14 cellular contexts compared by ENCODE assay signal in the genomic region with DNA sequence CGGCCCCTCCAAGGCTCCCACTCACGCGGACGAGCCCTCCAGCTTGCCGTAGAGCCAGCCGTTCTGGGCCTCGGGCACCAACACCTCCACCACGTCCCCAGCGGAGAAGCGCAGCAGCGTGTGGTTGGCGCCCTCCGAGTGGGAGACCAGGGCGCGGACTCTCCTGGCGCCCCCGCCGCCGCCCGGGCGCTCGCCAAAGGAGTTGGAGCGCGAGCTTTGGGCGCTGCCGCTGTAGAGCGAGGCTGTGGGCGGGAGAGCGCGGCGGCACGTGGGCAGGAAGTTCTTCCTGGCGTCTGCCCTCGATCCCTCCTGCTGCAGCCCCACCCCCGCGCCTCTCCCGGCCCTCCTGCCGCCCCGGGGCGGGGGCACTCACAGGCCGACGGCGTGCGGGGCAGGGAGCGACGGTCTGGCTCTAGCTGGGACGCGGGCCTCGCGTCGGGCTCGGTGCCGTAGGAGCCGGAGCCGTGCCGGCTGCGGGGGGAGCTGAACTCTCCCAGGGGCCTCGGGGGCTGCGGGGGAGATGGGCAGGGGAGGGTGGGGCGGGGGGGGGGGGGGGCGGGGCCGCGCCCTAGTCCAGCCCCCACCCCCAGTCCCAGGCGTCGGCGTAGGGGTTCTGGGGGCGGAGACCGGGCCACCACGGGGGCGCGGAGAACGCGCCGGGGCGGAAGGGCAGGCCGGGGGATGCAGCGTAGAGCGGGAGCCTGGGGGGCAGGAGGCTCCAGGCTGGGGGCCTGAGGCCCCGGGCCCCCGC. TPM values are rescaled to one million over a fixed set of nuclear protein-coding genes. Genes with fewer than 3 reads are reported as not detected.
DNase-seq lines count a peak whose midpoint lies in the region; ATAC-seq and TF ChIP-seq lines count a peak whose summit lies in the region.
"Had no signal": no experiment of that assay in that cellular context is flagged by ENCODE, and none has a peak within 500 bp of the region (broad histone marks: within the 10 kb centered on the region; RNA-seq: fewer than 3 reads in every experiment).

No MANE protein-coding gene starts in this region.

- no peak overlapping the region for H3K27ac ChIP-seq in ACC112 (ENCODE audit: low read depth, low read length)
- peak overlapping the region in 1 of 4 donors; percentile 15 for H3K27ac ChIP-seq in esophagus squamous epithelium
- no peak overlapping the region for H3K27ac ChIP-seq in mesenchymal stem cell (ENCODE audit: low read length, poor library complexity, severe bottlenecking)
- H3K27ac ChIP-seq in thyroid gland: no peak overlapping the region

- H3K79me2 ChIP-seq in ACC112 (ENCODE audit: control insufficient read depth, insufficient read depth, low read length, unreplicated experiment): no peaks in the 10 kb centered on the region

- H2BK120ac ChIP-seq in mesenchymal stem cell (ENCODE audit: low read depth, low read length): no peak overlapping the region

- no peak overlapping the region for H2BK15ac ChIP-seq in mesenchymal stem cell (ENCODE audit: low read depth, poor library complexity, severe bottlenecking)

- TF ChIP-seq CTCF in esophagus squamous epithelium (IDR thresholded peaks at IDR 0.05) (no peak), thyroid gland (IDR thresholded peaks at IDR 0.05) (no peak)

- H3K9me3 ChIP-seq in esophagus squamous epithelium (no peaks in the 10 kb centered on the region), mesenchymal stem cell (ENCODE audit: control insufficient read depth, low read length) (no peaks in the 10 kb centered on the region), thyroid gland (no peaks in the 10 kb centered on the region)

- peak overlapping the region in 1 of 2 experiments; percentile 40 for H3K18ac ChIP-seq in mesenchymal stem cell (ENCODE audit: low read depth in 1 of 2, low read length in 2 of 2)

- no peaks in the 10 kb centered on the region for H3K79me1 ChIP-seq in mesenchymal stem cell (replicated peaks; ENCODE audit: low read length, poor library complexity, severe bottlenecking)

- no peak overlapping the region for H3K4ac ChIP-seq in mesenchymal stem cell (ENCODE audit: low read depth in 1 of 2, low read length in 2 of 2)

- DNase-seq in NCI-H226 (peak; percentile 14), esophagus squamous epithelium (lab: John Stamatoyannopoulos, UW) (no peak), mesenchymal stem cell (no peak), SW480 (ENCODE audit: low spot score) (no peak), thyroid gland (no peak), globus pallidus (ENCODE audit: low spot score) (no peak)
- DNase-seq: activated naive CD8-positive, alpha-beta T cell treated with anti-CD3 and anti-CD28 coated beads for 36 hours; effector memory CD4-positive, alpha-beta T cell; NCI-H2029 had no signal

- intact Hi-C loops in esophagus squamous epithelium (cut with DNase I) (no loop called here), thyroid gland (cut with DNase I) (no loop called here)

- no peak overlapping the region for H2AK5ac ChIP-seq in mesenchymal stem cell (ENCODE audit: low read length, severe bottlenecking)

- H2AFZ ChIP-seq in ACC112 (ENCODE audit: low read length, unreplicated experiment) (no peak overlapping the region), mesenchymal stem cell (ENCODE audit: low read depth, low read length) (no peak overlapping the region)

- WGBS in esophagus squamous epithelium, 2 donors: 0% methylated on average over 2 of the region's 80 CpGs; no CpG with 5 or more reads in 1 of the 2 donors
- WGBS in mesenchymal stem cell: 20% methylated on average over 39 of the region's 80 CpGs
- 3 to 60% methylated on average over 1 to 7 of the region's 80 CpGs for WGBS in thyroid gland, 2 donors

- no peak for ATAC-seq in GM18502 (IDR thresholded peaks at IDR 0.05; ENCODE audit: poor library complexity, unreplicated experiment)
- ATAC-seq: stimulated activated effector memory CD8-positive, alpha-beta T cell treated with anti-CD3 and anti-CD28 coated beads, Interleukin-12 subunit alpha, Interleukin-12 subunit beta, amount 100 ng/mL, for 72 hours had no signal

- H4K8ac ChIP-seq in mesenchymal stem cell (ENCODE audit: low read length): peak overlapping the region; percentile 13

- H3K23ac ChIP-seq in mesenchymal stem cell (ENCODE audit: low read length in 2 of 2): peak overlapping the region in 1 of 2 experiments; percentile 79

- H2BK5ac ChIP-seq in mesenchymal stem cell (ENCODE audit: low read depth, low read length, poor library complexity, severe bottlenecking): no peak overlapping the region

- no peak overlapping the region for H2BK12ac ChIP-seq in mesenchymal stem cell (ENCODE audit: low read length in 2 of 2)

- H3K36me3 ChIP-seq in ACC112 (ENCODE audit: insufficient read depth, low read length) (no peaks in the 10 kb centered on the region), esophagus squamous epithelium (peaks cover 0 to 5% (median 0%) of the 10 kb centered on the region in 3 donors), mesenchymal stem cell (ENCODE audit: control insufficient read depth in 1 of 2, insufficient read depth in 2 of 2, low read depth in 1 of 2, low read length in 2 of 2) (peaks cover 4 to 8% of the 10 kb centered on the region in 2 experiments), thyroid gland (no peaks in the 10 kb centered on the region)

- peak overlapping the region; percentile 75 for H3K4me3 ChIP-seq in ACC112 (ENCODE audit: low read depth, low read length)
- H3K4me3 ChIP-seq in esophagus squamous epithelium: peak overlapping the region; percentile 22 to 64 (median 34)
- H3K4me3 ChIP-seq in mesenchymal stem cell (ENCODE audit: insufficient read depth in 1 of 2, low read depth in 1 of 2, low read length in 2 of 2): peak overlapping the region in 1 of 2 experiments; percentile 70
- H3K4me3 ChIP-seq in thyroid gland (replicated peaks in 1 of 3): no peak overlapping the region

- H3K27me3 ChIP-seq in ACC112 (ENCODE audit: insufficient read depth, low read length) (no peaks in the 10 kb centered on the region), esophagus squamous epithelium (peaks cover 0 to 29% (median 2%) of the 10 kb centered on the region in 4 donors), mesenchymal stem cell (ENCODE audit: control insufficient read depth in 1 of 2, insufficient read depth in 1 of 2, low read length in 2 of 2) (peaks cover 4 to 9% of the 10 kb centered on the region in 2 experiments), thyroid gland (no peaks in the 10 kb centered on the region)

- no peak overlapping the region for H4K91ac ChIP-seq in mesenchymal stem cell (ENCODE audit: low read length)

- H3K4me1 ChIP-seq in ACC112 (ENCODE audit: control insufficient read depth, insufficient read depth, low read length, unreplicated experiment) (peaks cover 4% of the 10 kb centered on the region), esophagus squamous epithelium (peaks cover 7 to 18% (median 14%) of the 10 kb centered on the region in 3 donors), mesenchymal stem cell (ENCODE audit: control insufficient read depth, insufficient read depth, low read depth, low read length) (peaks cover 10% of the 10 kb centered on the region), thyroid gland (peaks cover 0 to 13% of the 10 kb centered on the region in 2 donors)

- H3K9ac ChIP-seq in mesenchymal stem cell (ENCODE audit: low read length): peak overlapping the region; percentile 54

- H3K14ac ChIP-seq in mesenchymal stem cell (ENCODE audit: low read length in 2 of 2): peak overlapping the region in 1 of 2 experiments; percentile 72

- TF ChIP-seq POLR2A in esophagus squamous epithelium (IDR thresholded peaks at IDR 0.05): no peak
- no peak for TF ChIP-seq POLR2A in thyroid gland (IDR thresholded peaks at IDR 0.05)

- H3K4me2 ChIP-seq in mesenchymal stem cell (ENCODE audit: low read length, poor library complexity, severe bottlenecking): peak overlapping the region; percentile 50

RNA-seq across cellular contexts. Expression of gene SLC16A8, which starts 4.9 kb away (rescaled TPM):
- total RNA-seq in esophagus squamous epithelium: not detected
- not detected for polyA plus RNA-seq in mesenchymal stem cell (2013, experiment 1 of 2)
- not detected for polyA plus RNA-seq in mesenchymal stem cell (2013, experiment 2 of 2)
- 1 to 10 TPM in 1 of 4 donors, under 1 TPM in 1, not detected in 2; 0.88 to 1.0 TPM for total RNA-seq in thyroid gland
- total RNA-seq: activated naive CD8-positive, alpha-beta T cell treated with anti-CD3 and anti-CD28 coated beads for 36 hours; OCI-LY7 had no signal
- polyA plus RNA-seq: IgD-negative memory B cell had no signal

RNA-seq across cellular contexts. Expression of gene BAIAP2L2, which starts 21.6 kb away (rescaled TPM):
- total RNA-seq in esophagus squamous epithelium (1 to 10 TPM in 3 of 4 donors, under 1 TPM in 1; 0.26 to 4.8 (median 2.8) TPM), thyroid gland (1 to 10 TPM in 2 of 4 donors, under 1 TPM in 2; 0.50 to 1.7 (median 1.1) TPM)
- polyA plus RNA-seq in mesenchymal stem cell (2013, experiment 1 of 2): 0.33 TPM
- polyA plus RNA-seq in mesenchymal stem cell (2013, experiment 2 of 2): 0.30 TPM
- polyA plus RNA-seq: IgD-negative memory B cell had no signal

RNA-seq across cellular contexts. Expression of gene PICK1, which starts 31.7 kb away (rescaled TPM):
- total RNA-seq in esophagus squamous epithelium: 10 to 100 TPM; 26.3 to 53.1 (median 31.2) TPM
- 5.7 TPM for polyA plus RNA-seq in mesenchymal stem cell (2013, experiment 1 of 2)
- 5.9 TPM for polyA plus RNA-seq in mesenchymal stem cell (2013, experiment 2 of 2)
- total RNA-seq in thyroid gland: 10 to 100 TPM; 52.2 to 81.4 (median 57.5) TPM

Comparison
In these comparisons a context has a peak if more than half of its experiments do, and no peak if none do; other contexts are left out.
1. H3K4me3 ChIP-seq: peak in ACC112 (single experiment) and esophagus squamous epithelium (4 of 4); none in thyroid gland (0 of 3).